In genomic region chr9:131784882-131785281, GRCh38 we compare ENCODE assay signal across 22 cellular contexts.
"Had no signal": no experiment of that assay in that cellular context is flagged by ENCODE, and none has a peak within 500 bp of the region (broad histone marks: within the 10 kb centered on the region; RNA-seq: fewer than 3 reads in every experiment).

No MANE protein-coding gene starts in this region.

- DNase-seq: colonic mucosa; cortex of kidney; dorsolateral prefrontal cortex; effector CD4-positive, alpha-beta T cell; effector CD8-positive, alpha-beta T cell; effector memory CD4-positive, alpha-beta T cell; effector memory CD8-positive, alpha-beta T cell; endodermal cell; erythroblast; esophagus squamous epithelium; foreskin fibroblast; foreskin keratinocyte; foreskin melanocyte; gastrocnemius medialis; glutamatergic neuron; head of caudate nucleus; heart left ventricle; heart right ventricle had no signal

- H3K4me3 ChIP-seq: colonic mucosa, coronary artery, dorsolateral prefrontal cortex, esophagus muscularis mucosa, esophagus squamous epithelium, gastrocnemius medialis, gastroesophageal sphincter, heart left ventricle, heart right ventricle had no signal

- H3K27ac ChIP-seq: colonic mucosa, coronary artery, dorsolateral prefrontal cortex, epithelial cell of prostate, esophagus muscularis mucosa, esophagus squamous epithelium, foreskin keratinocyte, gastrocnemius medialis, gastroesophageal sphincter, heart left ventricle, heart right ventricle had no signal

- H3K27me3 ChIP-seq: colonic mucosa had no signal

- H3K9me3 ChIP-seq: colonic mucosa, gastrocnemius medialis had no signal

- H3K36me3 ChIP-seq: colonic mucosa, esophagus muscularis mucosa, esophagus squamous epithelium, gastrocnemius medialis, gastroesophageal sphincter, heart left ventricle, heart right ventricle had no signal
